26 cellular contexts compared by ENCODE assay signal in the genomic region with DNA sequence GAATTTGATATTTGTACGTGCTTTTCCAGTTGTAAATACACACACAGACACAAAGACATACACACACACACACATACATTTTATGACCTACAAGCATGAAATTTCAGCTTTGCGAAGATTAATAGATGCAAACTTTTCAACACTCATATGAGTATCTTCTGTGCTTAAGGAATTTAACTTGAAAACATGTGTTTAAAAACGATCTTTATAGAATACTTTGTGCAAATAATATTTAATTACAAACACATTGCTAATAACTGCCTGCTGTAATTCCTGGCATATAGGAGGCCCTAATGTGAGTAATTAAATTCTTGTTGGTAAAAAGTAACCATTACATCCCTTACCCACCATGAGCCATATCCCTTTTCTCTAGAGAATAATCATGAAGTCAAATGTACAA.
"Had no signal": no experiment of that assay in that cellular context is flagged by ENCODE, and none has a peak within 500 bp of the region (broad histone marks: within the 10 kb centered on the region; RNA-seq: fewer than 3 reads in every experiment).

No MANE protein-coding gene starts in this region.

- H3K27me3 ChIP-seq: colonic mucosa, foreskin keratinocyte, gastroesophageal sphincter, heart left ventricle, hepatocyte, left lung, neural progenitor cell, right lobe of liver, suprapubic skin, transverse colon, upper lobe of right lung, uterus had no signal

- H2AFZ ChIP-seq: hepatocyte, parathyroid adenoma had no signal

- H3K79me2 ChIP-seq: hepatocyte, parathyroid adenoma had no signal

- FAIRE-seq: small intestine had no signal

- H3K36me3 ChIP-seq: colonic mucosa, gastroesophageal sphincter, heart left ventricle, left lung, neural progenitor cell, right lobe of liver, suprapubic skin, transverse colon, upper lobe of right lung, uterus had no signal

- H3K9ac ChIP-seq: neural progenitor cell, parathyroid adenoma had no signal

- H3K27ac ChIP-seq: colonic mucosa, epithelial cell of prostate, foreskin keratinocyte, gastroesophageal sphincter, heart left ventricle, hepatocyte, left lung, neural progenitor cell, parathyroid adenoma, right lobe of liver, suprapubic skin, transverse colon, upper lobe of right lung, uterus had no signal

- H3K9me3 ChIP-seq: colonic mucosa, gastroesophageal sphincter, heart left ventricle, left lung, right lobe of liver, suprapubic skin, transverse colon, upper lobe of right lung, uterus had no signal

- H3K4me1 ChIP-seq: colonic mucosa, foreskin keratinocyte, gastroesophageal sphincter, heart left ventricle, left lung, neural progenitor cell, parathyroid adenoma, right lobe of liver, suprapubic skin, transverse colon, upper lobe of right lung, uterus had no signal

- DNase-seq: colonic mucosa; effector CD8-positive, alpha-beta T cell; endodermal cell; foreskin keratinocyte; heart left ventricle; left cardiac atrium; left lung; mammary epithelial cell; mesendoderm; midbrain; naive thymus-derived CD4-positive, alpha-beta T cell; right lobe of liver; small intestine; stimulated activated CD4-positive, alpha-beta T cell treated with anti-CD3 and anti-CD28 coated beads, Interleukin-15, amount 100 ng/mL, for 24 hours; stimulated activated CD4-positive, alpha-beta T cell treated with anti-CD3 and anti-CD28 coated beads, Interleukin-2, amount 100 ng/mL, for 48 hours; stimulated activated naive B cell treated with anti-CD40 and anti-IgM and Interleukin-4, amounts not matched to agents 10 μg/mL and 1 μg/mL and 100 μg/mL, for 72 hours; transverse colon; upper lobe of right lung; uterus had no signal

- H3K4me3 ChIP-seq: colonic mucosa, gastroesophageal sphincter, heart left ventricle, hepatocyte, left lung, neural progenitor cell, right lobe of liver, suprapubic skin, transverse colon, upper lobe of right lung, uterus had no signal

- ATAC-seq: esophagus mucosa; foreskin keratinocyte; gastroesophageal sphincter; heart left ventricle; left cardiac atrium; left lung; naive thymus-derived CD4-positive, alpha-beta T cell; right lobe of liver; stimulated activated naive B cell treated with anti-CD40 and anti-IgM and Interleukin-4, amounts not matched to agents 10 μg/mL and 1 μg/mL and 100 μg/mL, for 72 hours; upper lobe of right lung had no signal

- H3K4me2 ChIP-seq: hepatocyte, neural progenitor cell had no signal
